8 cellular contexts compared by ENCODE assay signal in genomic region chr18:7945882-7946281, GRCh38.
A peak's percentile ranks its signal among the peaks of the same experiment; 100 is the strongest.
DNase-seq lines count a peak whose midpoint lies in the region; ATAC-seq and TF ChIP-seq lines count a peak whose summit lies in the region.

No MANE protein-coding gene starts in this region.

- 17 to 47% methylated on average over 3 of the region's 3 CpGs for WGBS in sigmoid colon, 2 donors

- intact Hi-C loops in sigmoid colon (cut with DNase I): loop anchor here (10.0 kb wide), 1 partner anchor 439 kb away; no protein-coding TSS in a partner anchor

- no peaks in the 10 kb centered on the region for H3K9me3 ChIP-seq in sigmoid colon

- H3K36me3 ChIP-seq in sigmoid colon: no peaks in the 10 kb centered on the region

- no peak for TF ChIP-seq CTCF in sigmoid colon (IDR thresholded peaks at IDR 0.05)

- no peaks in the 10 kb centered on the region for H3K27me3 ChIP-seq in sigmoid colon

- in situ Hi-C loops in SK-MEL-5 (cut with HindIII; ENCODE audit: low pct_unique_long_range_greater_than_20kb, low sequenced_read_pairs): no loop called here

- H3K27ac ChIP-seq in sigmoid colon: peak overlapping the region in 3 of 4 donors; percentile 76 to 82 (median 79)

- no peak overlapping the region for H3K4me3 ChIP-seq in sigmoid colon

- peak; percentile 79 for DNase-seq in SK-MEL-5 (ENCODE audit: low read depth, low spot score)
- peak; percentile 81 for DNase-seq in fibroblast of peridontal ligament (ENCODE audit: extremely low read depth)
- DNase-seq in sigmoid colon: peak; percentile 69
- DNase-seq in SKM-1 treated with dmso at 0.1 percent for 144 hours (lab: John Stamatoyannopoulos, UW; ENCODE audit: unreplicated experiment): no peak
- DNase-seq in NCI-H1105 treated with DMSO at 0.1 percent for 48 hours (lab: John Stamatoyannopoulos, UW): no peak
- no peak for DNase-seq in GM19238 (ENCODE audit: insufficient read length, low spot score)

- ATAC-seq in GM18867 (IDR thresholded peaks at IDR 0.05; ENCODE audit: unreplicated experiment) (peak; percentile 40), HG03469 (IDR thresholded peaks at IDR 0.05; ENCODE audit: unreplicated experiment) (no peak)

- peak in 2 of 4 donors; percentile 37 to 81 for TF ChIP-seq EP300 in sigmoid colon (IDR thresholded peaks at IDR 0.05)

- TF ChIP-seq POLR2A in sigmoid colon (IDR thresholded peaks at IDR 0.05): no peak

- H3K4me1 ChIP-seq in sigmoid colon: peaks cover 0 to 35% (median 34%) of the 10 kb centered on the region in 4 donors

Comparison
In these comparisons a context has a peak if more than half of its experiments do, and no peak if none do; other contexts are left out.
1. DNase-seq: peak in SK-MEL-5 (single experiment), fibroblast of peridontal ligament (single experiment) and sigmoid colon (single experiment); none in SKM-1 treated with dmso at 0.1 percent for 144 hours (single experiment), NCI-H1105 treated with DMSO at 0.1 percent for 48 hours (single experiment) and GM19238 (single experiment).